ENCODE assay signal across 13 cellular contexts in the genomic region with DNA sequence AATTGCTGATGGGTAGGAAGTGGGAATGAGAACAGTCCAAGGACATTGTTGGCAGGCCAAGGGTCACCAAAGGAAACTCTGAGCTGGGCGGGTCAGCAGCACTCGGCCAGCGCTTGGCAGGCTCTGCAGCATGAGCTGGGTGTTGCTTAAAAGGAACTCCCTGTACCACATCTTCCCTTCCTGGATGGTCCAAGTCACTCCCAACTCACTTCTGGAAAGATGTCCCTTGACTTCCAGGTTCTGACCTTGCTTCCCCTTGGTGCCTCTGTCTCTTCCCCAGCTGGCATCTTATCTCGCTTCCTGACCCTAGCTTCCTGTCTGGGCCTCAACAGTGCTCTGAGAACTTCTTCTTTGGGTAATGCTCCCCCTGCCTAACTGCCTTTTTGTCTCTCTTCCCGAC. TPM values are rescaled to one million over a fixed set of nuclear protein-coding genes. Genes with fewer than 3 reads are reported as not detected.
DNase-seq lines count a peak whose midpoint lies in the region; ATAC-seq and TF ChIP-seq lines count a peak whose summit lies in the region.
"Had no signal": no experiment of that assay in that cellular context is flagged by ENCODE, and none has a peak within 500 bp of the region (broad histone marks: within the 10 kb centered on the region; RNA-seq: fewer than 3 reads in every experiment).

No MANE protein-coding gene starts in this region.

- H3K4me1 Mint-ChIP-seq in naive B cell (peaks cover 36 to 75% (median 56%) of the 10 kb centered on the region in 3 donors), type B pancreatic cell (ENCODE audit: unreplicated experiment) (no peaks in the 10 kb centered on the region)

- no peak overlapping the region for H3K4ac ChIP-seq in mesendoderm (ENCODE audit: low read depth, low read length)

- H3K56ac ChIP-seq in mesendoderm (ENCODE audit: low read length): no peak overlapping the region

- no peaks in the 10 kb centered on the region for H3K9me2 ChIP-seq in OCI-LY7 (ENCODE audit: insufficient read depth, low read length)

- DNase-seq in Ammon's horn (ENCODE audit: low spot score) (peak; percentile 50), OCI-LY7 (ENCODE audit: low spot score) (peak; percentile 27), fibroblast of gingiva (ENCODE audit: low read depth) (peak; percentile 27), naive B cell (no peak), GM13977 (ENCODE audit: low spot score) (no peak), type B pancreatic cell (ENCODE audit: extremely low spot score, unreplicated experiment) (no peak), mesendoderm (no peak), NCI-H510A treated with DMSO at 0.1 percent for 48 hours (lab: John Stamatoyannopoulos, UW) (no peak)
- DNase-seq: activated CD8-positive, alpha-beta T cell treated with anti-CD3 and anti-CD28 coated beads for 36 hours; GM23248; trophoblast cell had no signal

- ATAC-seq in naive B cell (ENCODE audit: low read depth in 2 of 2): no peak
- ATAC-seq: activated CD8-positive, alpha-beta T cell treated with anti-CD3 and anti-CD28 coated beads for 36 hours; natural killer cell treated with Interleukin-12 subunit alpha and Interleukin-12 subunit beta and Interleukin-15 and Interleukin-18, amount 100 ng/mL, for 72 hours had no signal

- TF ChIP-seq CTCF in OCI-LY7 (conservative IDR thresholded peaks at IDR 0.05; ENCODE audit: low read length): no peak
- TF ChIP-seq CTCF in GM13977 (IDR thresholded peaks at IDR 0.05; ENCODE audit: extremely low read depth, insufficient read depth, missing control alignments): no peak
- no peak for TF ChIP-seq CTCF in type B pancreatic cell (conservative IDR thresholded peaks at IDR 0.05)

- no peaks in the 10 kb centered on the region for H3K27me3 ChIP-seq in mesendoderm (ENCODE audit: insufficient read depth, low read length, poor library complexity)

- H3K79me1 ChIP-seq in mesendoderm (ENCODE audit: low read length): no peaks in the 10 kb centered on the region

- no peak overlapping the region for H3K9ac ChIP-seq in mesendoderm (ENCODE audit: low read length)
- H3K9ac ChIP-seq: GM23248 had no signal

- no peaks in the 10 kb centered on the region for H3K9me3 Mint-ChIP-seq in naive B cell
- peaks cover under 1% of the 10 kb centered on the region for H3K9me3 Mint-ChIP-seq in type B pancreatic cell
- H3K9me3 Mint-ChIP-seq: activated CD8-positive, alpha-beta T cell treated with anti-CD3 and anti-CD28 coated beads for 36 hours; natural killer cell treated with Interleukin-12 subunit alpha and Interleukin-12 subunit beta and Interleukin-15 and Interleukin-18, amount 100 ng/mL, for 72 hours had no signal

- peaks cover 33% of the 10 kb centered on the region for H3K4me1 ChIP-seq in OCI-LY7 (ENCODE audit: insufficient read depth, low read length, poor library complexity, severe bottlenecking)
- H3K4me1 ChIP-seq in mesendoderm (ENCODE audit: control insufficient read depth, low read depth, low read length): no peaks in the 10 kb centered on the region

- H3K4me3 Mint-ChIP-seq in naive B cell (peak overlapping the region in 3 of 8 donors; percentile 10 to 77 (median 41)), type B pancreatic cell (no peak overlapping the region)
- H3K4me3 Mint-ChIP-seq: activated CD8-positive, alpha-beta T cell treated with anti-CD3 and anti-CD28 coated beads for 36 hours; natural killer cell treated with Interleukin-12 subunit alpha and Interleukin-12 subunit beta and Interleukin-15 and Interleukin-18, amount 100 ng/mL, for 72 hours had no signal

- no peaks in the 10 kb centered on the region for H3K36me3 ChIP-seq in OCI-LY7 (ENCODE audit: insufficient read depth, low read length)
- H3K36me3 ChIP-seq in mesendoderm (ENCODE audit: control insufficient read depth, insufficient read depth, low read length): no peaks in the 10 kb centered on the region

- CTCF ChIA-PET in OCI-LY7 (lab: Charles Lee; ENCODE audit: unreplicated experiment): interaction anchor here (0.9 to 1.2 kb wide), 3 partner anchors 15 to 109 kb away, joined by 3 to 5 read pairs (median 3); partner anchors contain the start of gene SWAP70

- H4K8ac ChIP-seq in mesendoderm (ENCODE audit: low read depth, low read length): no peak overlapping the region

- no peak overlapping the region for H3K18ac ChIP-seq in mesendoderm (ENCODE audit: low read length)

- peaks cover 0 to 4% of the 10 kb centered on the region in 2 donors for H3K36me3 Mint-ChIP-seq in naive B cell
- no peaks in the 10 kb centered on the region for H3K36me3 Mint-ChIP-seq in type B pancreatic cell
- H3K36me3 Mint-ChIP-seq: natural killer cell treated with Interleukin-12 subunit alpha and Interleukin-12 subunit beta and Interleukin-15 and Interleukin-18, amount 100 ng/mL, for 72 hours had no signal

- H4K20me1 ChIP-seq in OCI-LY7 (ENCODE audit: insufficient read depth, low read length): no peaks in the 10 kb centered on the region

- WGBS in mesendoderm (ENCODE audit: extremely low coverage, insufficient coverage, low lambda C conversion rate): no CpG with 5 or more reads among the region's 5 CpGs

- H3K27me3 Mint-ChIP-seq in naive B cell (no peaks in the 10 kb centered on the region), type B pancreatic cell (no peaks in the 10 kb centered on the region)
- H3K27me3 Mint-ChIP-seq: activated CD8-positive, alpha-beta T cell treated with anti-CD3 and anti-CD28 coated beads for 36 hours; natural killer cell treated with Interleukin-12 subunit alpha and Interleukin-12 subunit beta and Interleukin-15 and Interleukin-18, amount 100 ng/mL, for 72 hours had no signal

- peak overlapping the region; percentile 78 for H2AFZ ChIP-seq in OCI-LY7 (ENCODE audit: low read length)
- H2AFZ ChIP-seq: GM23248 had no signal

- H2BK120ac ChIP-seq in mesendoderm (ENCODE audit: low read depth, low read length): no peak overlapping the region

- H3K4me3 ChIP-seq in OCI-LY7 (ENCODE audit: low read depth, low read length, poor library complexity, severe bottlenecking) (no peak overlapping the region), mesendoderm (ENCODE audit: low read length) (no peak overlapping the region)
- H3K4me3 ChIP-seq: GM23248, skin epidermis had no signal

- H3K27ac ChIP-seq in OCI-LY7 (ENCODE audit: low read depth, low read length, poor library complexity, severe bottlenecking) (no peak overlapping the region), mesendoderm (ENCODE audit: low read depth, low read length) (no peak overlapping the region)
- H3K27ac ChIP-seq: GM23248 had no signal

- in situ Hi-C loops in GM13977 (cut with MboI; ENCODE audit: low pct_unique_long_range_greater_than_20kb, low sequenced_read_pairs, unreplicated experiment): no loop called here

- no peak overlapping the region for H4K5ac ChIP-seq in mesendoderm (ENCODE audit: low read length)

- peak overlapping the region; percentile 88 to 96 (median 92) for H3K27ac Mint-ChIP-seq in naive B cell
- H3K27ac Mint-ChIP-seq in type B pancreatic cell: no peak overlapping the region
- H3K27ac Mint-ChIP-seq: activated CD8-positive, alpha-beta T cell treated with anti-CD3 and anti-CD28 coated beads for 36 hours had no signal

- intact Hi-C loops in OCI-LY7 (cut with micrococcal nuclease; ENCODE audit: unreplicated experiment): no loop called here

- peaks cover 2% of the 10 kb centered on the region; the same call in 1 of the 2 replicates for H3K9me3 ChIP-seq in OCI-LY7 (ENCODE audit: low read length)

- H3K79me2 ChIP-seq in OCI-LY7 (ENCODE audit: insufficient read depth, low read depth, low read length) (no peaks in the 10 kb centered on the region), mesendoderm (ENCODE audit: control insufficient read depth, insufficient read depth, low read length) (no peaks in the 10 kb centered on the region)

- H3K4me2 ChIP-seq in OCI-LY7 (ENCODE audit: low read length): peak overlapping the region; percentile 40
- no peak overlapping the region for H3K4me2 ChIP-seq in mesendoderm (ENCODE audit: low read length)

- H2BK15ac ChIP-seq in mesendoderm (replicated peaks; ENCODE audit: low read depth): no peak overlapping the region

- POLR2A ChIA-PET in OCI-LY7 (lab: Charles Lee): interaction anchor here (0.7 to 3.7 kb wide), 8 partner anchors 9 to 54 kb away, joined by 3 to 17 read pairs (median 7); no protein-coding TSS in a partner anchor

- H2BK5ac ChIP-seq in mesendoderm (ENCODE audit: low read length): no peak overlapping the region

- no peak overlapping the region for H3K23ac ChIP-seq in mesendoderm (ENCODE audit: low read length)

- BruUV-seq in OCI-LY7 (replicated peaks; lab: Mats Ljungman, UMichigan): no TSS peak

- H2AK5ac ChIP-seq in mesendoderm (ENCODE audit: low read length): no peak overlapping the region

RNA-seq across cellular contexts. Expression of gene SWAP70, which starts 24.8 kb away (rescaled TPM):
- 37.5 and 44.4 TPM in 2 replicates for total RNA-seq in OCI-LY7 (2014; rRNA removed; shearing (Covaris generic))
- total RNA-seq in OCI-LY7 (2022): 91.9 and 110 TPM in 2 replicates
- polyA plus RNA-seq in naive B cell (ENCODE audit: low read depth in 6 of 6): 100 to 1,000 TPM; 239 to 378 (median 304) TPM
- total RNA-seq in type B pancreatic cell (ENCODE audit: low replicate concordance): 18.8 and 35.6 TPM in 2 replicates
- 30.9 TPM for polyA plus RNA-seq in mesendoderm (2013, experiment 1 of 2)
- polyA plus RNA-seq in mesendoderm (2013, experiment 2 of 2): 33.0 TPM

Comparison
In these comparisons a context has a peak if more than half of its experiments do, and no peak if none do; other contexts are left out.
1. DNase-seq: peak in Ammon's horn (single experiment), OCI-LY7 (single experiment) and fibroblast of gingiva (single experiment); none in naive B cell (single experiment), GM13977 (single experiment), type B pancreatic cell (single experiment), mesendoderm (single experiment) and NCI-H510A treated with DMSO at 0.1 percent for 48 hours (single experiment).